Comparison of ENCODE assay signal across 7 cellular contexts in genomic region chr11:67753820-67754219, GRCh38.
DNase-seq lines count a peak whose midpoint lies in the region; TF ChIP-seq lines count a peak whose summit lies in the region.
"Not testable (repeated sequence)": the region's sequence is repeated elsewhere in the genome, so short reads cannot be mapped to it uniquely, and the experiment has no call there.

No MANE protein-coding gene starts in this region.

- H3K18ac ChIP-seq in neuronal stem cell (ENCODE audit: low read length): peak overlapping the region; percentile 28

- H2AFZ ChIP-seq in neuronal stem cell (ENCODE audit: low read length): not testable (repeated sequence)

- H3K4me3 ChIP-seq in adipocyte (ENCODE audit: low read length); fibroblast of villous mesenchyme (ENCODE audit: low read depth, low read length); neuronal stem cell (ENCODE audit: low read length in 2 of 2): not testable (repeated sequence)

- H3K23ac ChIP-seq in neuronal stem cell (ENCODE audit: low read depth, low read length, poor library complexity): not testable (repeated sequence)

- H3K36me3 ChIP-seq in adipocyte (ENCODE audit: control insufficient read depth, insufficient read depth, low read length, severe bottlenecking); neuronal stem cell (replicated peaks in 1 of 2; ENCODE audit: control insufficient read depth in 2 of 2, insufficient read depth in 2 of 2, low read length in 2 of 2): not testable (repeated sequence)

- not testable (repeated sequence) for H4K8ac ChIP-seq in neuronal stem cell (ENCODE audit: low read depth, low read length)

- H3K27me3 ChIP-seq in adipocyte (replicated peaks; ENCODE audit: control insufficient read depth, insufficient read depth, low read length); neuronal stem cell (ENCODE audit: control insufficient read depth in 3 of 3, insufficient read depth in 3 of 3, low read depth in 1 of 3, low read length in 3 of 3): not testable (repeated sequence)

- not testable (repeated sequence) for H2AK5ac ChIP-seq in neuronal stem cell (ENCODE audit: low read depth, low read length)

- H3K14ac ChIP-seq in neuronal stem cell (ENCODE audit: low read length): not testable (repeated sequence)

- DNase-seq in ELF-1 (ENCODE audit: low read depth, low spot score): peak; percentile 87
- DNase-seq in adipocyte (ENCODE audit: low read depth): peak; percentile 4
- DNase-seq in fibroblast of villous mesenchyme (ENCODE audit: low read depth): peak; percentile 2
- DNase-seq in islet precursor cell: peak; percentile 89
- DNase-seq in medulla oblongata (ENCODE audit: extremely low spot score): peak; percentile 2
- not testable (repeated sequence) for DNase-seq in neuronal stem cell (ENCODE audit: low spot score)
- peak; percentile 17 for DNase-seq in retina

- H2BK5ac ChIP-seq in neuronal stem cell (ENCODE audit: low read length): not testable (repeated sequence)

- not testable (repeated sequence) for H3K4me2 ChIP-seq in neuronal stem cell (ENCODE audit: insufficient read depth, low read length, poor library complexity, severe bottlenecking)

- not testable (repeated sequence) for H2BK120ac ChIP-seq in neuronal stem cell (ENCODE audit: low read depth, low read length)

- not testable (repeated sequence) for H3K4ac ChIP-seq in neuronal stem cell (ENCODE audit: low read length)

- not testable (repeated sequence) for H3K9ac ChIP-seq in adipocyte (ENCODE audit: low read length); neuronal stem cell (ENCODE audit: low read depth, low read length, poor library complexity)

- not testable (repeated sequence) for H3K9me3 ChIP-seq in adipocyte (ENCODE audit: control insufficient read depth, low read length); neuronal stem cell (replicated peaks in 1 of 2; ENCODE audit: control insufficient read depth in 2 of 2, insufficient read depth in 1 of 2, low read depth in 1 of 2, low read length in 2 of 2)

- not testable (repeated sequence) for H2BK15ac ChIP-seq in neuronal stem cell (ENCODE audit: low read length)

- H2BK12ac ChIP-seq in neuronal stem cell (ENCODE audit: low read length): not testable (repeated sequence)

- H3K4me1 ChIP-seq in adipocyte (ENCODE audit: control insufficient read depth, insufficient read depth, low read length); neuronal stem cell (ENCODE audit: control insufficient read depth in 2 of 2, insufficient read depth in 1 of 2, low read depth in 1 of 2, low read length in 2 of 2): not testable (repeated sequence)

- WGBS in neuronal stem cell (ENCODE audit: extremely low coverage in 2 of 2, insufficient read length in 2 of 2, insufficient replicate concordance in 1 of 2), 2 donors: no CpG with 5 or more reads among the region's 4 CpGs

- not testable (repeated sequence) for H4K91ac ChIP-seq in neuronal stem cell (ENCODE audit: low read depth, low read length, poor library complexity)

- H3K79me1 ChIP-seq in neuronal stem cell (ENCODE audit: low read depth, low read length): not testable (repeated sequence)

- not testable (repeated sequence) for H3K27ac ChIP-seq in neuronal stem cell (replicated peaks; ENCODE audit: low read length)

- TF ChIP-seq CTCF in fibroblast of villous mesenchyme (IDR thresholded peaks at IDR 0.05; ENCODE audit: insufficient read depth, low read depth, low read length): not testable (repeated sequence)
